Comparison of ENCODE assay signal across 25 cellular contexts in genomic region chr10:27581225-27581624, GRCh38.
"Had no signal": no experiment of that assay in that cellular context is flagged by ENCODE, and none has a peak within 500 bp of the region (broad histone marks: within the 10 kb centered on the region; RNA-seq: fewer than 3 reads in every experiment).

No MANE protein-coding gene starts in this region.

- H3K9me3 ChIP-seq: ovary, testis, tibial artery, transverse colon, upper lobe of right lung, uterus had no signal

- H3K27ac ChIP-seq: neural progenitor cell, ovary, parathyroid adenoma, psoas muscle, skin epidermis, spleen, stomach, testis, tibial artery, transverse colon, upper lobe of right lung, uterus had no signal

- H3K27me3 ChIP-seq: neural progenitor cell, ovary, spleen, stomach, testis, tibial artery, transverse colon, upper lobe of right lung, uterus had no signal

- ATAC-seq: naive thymus-derived CD4-positive, alpha-beta T cell; natural killer cell; psoas muscle; right cardiac atrium; sciatic nerve; stimulated activated effector memory CD8-positive, alpha-beta T cell treated with anti-CD3 and anti-CD28 coated beads, Interleukin-12 subunit alpha, Interleukin-12 subunit beta, amount 100 ng/mL, for 72 hours; stimulated activated naive B cell treated with anti-CD40 and anti-IgM and Interleukin-4, amounts not matched to agents 10 μg/mL and 1 μg/mL and 100 μg/mL, for 72 hours; upper lobe of right lung had no signal

- DNase-seq: naive thymus-derived CD4-positive, alpha-beta T cell; natural killer cell; occipital lobe; ovary; posterior cingulate gyrus; psoas muscle; right cardiac atrium; spleen; stimulated activated CD4-positive, alpha-beta T cell treated with anti-CD3 and anti-CD28 coated beads, Interleukin-12 subunit alpha, Interleukin-12 subunit beta, amount 100 ng/mL, for 4 hours; stimulated activated CD4-positive, alpha-beta T cell treated with anti-CD3 and anti-CD28 coated beads, Interleukin-1b, Interleukin-23, amount 100 ng/mL, for 48 hours; stimulated activated CD4-positive, alpha-beta T cell treated with anti-CD3 and anti-CD28 coated beads, Interleukin-4, amount 100 ng/mL, for 1 hour; stimulated activated naive B cell treated with anti-CD40 and anti-IgM and Interleukin-4, amounts not matched to agents 10 μg/mL and 1 μg/mL and 100 μg/mL, for 72 hours; stimulated activated naive CD4-positive, alpha-beta T cell treated with Interleukin-2 at 50 U/mL for 16 hours; stomach; testis; tibial artery; transverse colon; upper lobe of right lung; uterus had no signal

- H3K79me2 ChIP-seq: parathyroid adenoma had no signal

- H3K36me3 ChIP-seq: neural progenitor cell, ovary, transverse colon, upper lobe of right lung, uterus had no signal

- H3K4me3 ChIP-seq: neural progenitor cell, ovary, psoas muscle, skin epidermis, smooth muscle cell, spleen, stomach, testis, tibial artery, transverse colon, upper lobe of right lung, uterus had no signal

- H2AFZ ChIP-seq: neural progenitor cell, parathyroid adenoma had no signal

- H3K9ac ChIP-seq: neural progenitor cell, parathyroid adenoma had no signal

- H3K4me2 ChIP-seq: neural progenitor cell, smooth muscle cell had no signal

- H3K4me1 ChIP-seq: neural progenitor cell, parathyroid adenoma, psoas muscle, spleen, stomach, testis, tibial artery, transverse colon, upper lobe of right lung, uterus had no signal
